Comparison of ENCODE assay signal across 20 cellular contexts in the genomic region with DNA sequence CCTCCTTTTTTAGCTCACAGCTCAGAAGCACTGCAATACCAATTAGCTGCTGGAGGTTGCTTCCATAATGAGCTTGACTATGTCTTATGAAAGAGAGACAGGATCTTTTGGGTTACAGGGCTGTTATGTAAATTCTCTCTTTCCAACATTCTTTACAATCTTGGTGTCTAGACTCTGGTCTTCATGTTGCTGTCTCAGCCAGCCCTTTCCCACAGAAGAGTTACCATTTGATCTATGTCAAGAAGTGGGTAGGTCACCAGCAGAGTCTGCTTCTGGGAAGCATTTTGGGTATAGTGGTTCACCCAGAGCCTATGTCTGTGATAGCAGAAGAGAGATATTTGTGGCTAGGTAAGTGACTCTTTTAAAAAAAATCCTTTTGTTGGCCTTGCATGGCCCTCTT.
"Had no signal": no experiment of that assay in that cellular context is flagged by ENCODE, and none has a peak within 500 bp of the region (broad histone marks: within the 10 kb centered on the region; RNA-seq: fewer than 3 reads in every experiment).

No MANE protein-coding gene starts in this region.

- ATAC-seq: activated CD4-positive, alpha-beta T cell treated with anti-CD3 and anti-CD28 coated beads for 36 hours; activated CD8-positive, alpha-beta T cell treated with anti-CD3 and anti-CD28 coated beads for 36 hours; left colon; lower lobe of right lung had no signal

- H3K27me3 ChIP-seq: esophagus muscularis mucosa, hepatocyte, thyroid gland had no signal

- H3K27ac Mint-ChIP-seq: activated CD4-positive, alpha-beta T cell treated with anti-CD3 and anti-CD28 coated beads for 36 hours; activated CD8-positive, alpha-beta T cell treated with anti-CD3 and anti-CD28 coated beads for 36 hours; activated naive CD8-positive, alpha-beta T cell treated with anti-CD3 and anti-CD28 coated beads, Interleukin-2, amount 10 ng/mL, durations not matched to agents 7 days and 5 days; activated T-helper 2 cell treated with anti-CD3 and anti-CD28 coated beads, Interferon-gamma antibody, Interleukin-2, Interleukin-4, amounts not matched to agents 10 μg/mL and 5 μg/mL and 100 μg/mL, durations not matched to agents 14 hours and 24 hours and 36 hours; mesothelial cell of epicardium had no signal

- H3K4me1 Mint-ChIP-seq: activated CD4-positive, alpha-beta T cell treated with anti-CD3 and anti-CD28 coated beads for 36 hours; activated naive CD8-positive, alpha-beta T cell treated with anti-CD3 and anti-CD28 coated beads, Interleukin-2, amount 10 ng/mL, durations not matched to agents 7 days and 5 days had no signal

- DNase-seq: activated CD4-positive, alpha-beta T cell treated with anti-CD3 and anti-CD28 coated beads for 36 hours; activated CD8-positive, alpha-beta T cell treated with anti-CD3 and anti-CD28 coated beads for 36 hours; activated naive CD4-positive, alpha-beta T cell treated with Interleukin-2 at 50 U/mL for 16 hours; activated naive CD8-positive, alpha-beta T cell treated with anti-CD3 and anti-CD28 coated beads, Interleukin-2, amount 10 ng/mL, durations not matched to agents 7 days and 5 days; activated T-cell treated with anti-CD3 and anti-CD28 coated beads, Interleukin-2, amount 50 U/mL, for 1 hour; dermis blood vessel endothelial cell; effector memory CD4-positive, alpha-beta T cell; left colon; lower lobe of right lung; nucleus accumbens; stimulated activated CD4-positive, alpha-beta T cell treated with anti-CD3 and anti-CD28 coated beads, Interleukin-12 subunit alpha, Interleukin-12 subunit beta, amount 100 ng/mL, for 4 hours; stimulated activated CD4-positive, alpha-beta T cell treated with anti-CD3 and anti-CD28 coated beads, Interleukin-1b, Interleukin-23, amount 100 ng/mL, for 48 hours; stimulated activated CD8-positive, alpha-beta memory T cell treated with anti-CD3 and anti-CD28 coated beads, Interleukin-4, amount 100 ng/mL, for 48 hours; stimulated activated naive CD4-positive, alpha-beta T cell; thyroid gland had no signal

- H3K4me3 Mint-ChIP-seq: activated CD4-positive, alpha-beta T cell treated with anti-CD3 and anti-CD28 coated beads for 36 hours; activated CD8-positive, alpha-beta T cell treated with anti-CD3 and anti-CD28 coated beads for 36 hours; activated naive CD8-positive, alpha-beta T cell treated with anti-CD3 and anti-CD28 coated beads, Interleukin-2, amount 10 ng/mL, durations not matched to agents 7 days and 5 days; mesothelial cell of epicardium; nephron had no signal

- H3K4me1 ChIP-seq: esophagus muscularis mucosa, lower lobe of right lung, thyroid gland had no signal

- H3K36me3 Mint-ChIP-seq: activated naive CD8-positive, alpha-beta T cell treated with anti-CD3 and anti-CD28 coated beads, Interleukin-2, amount 10 ng/mL, durations not matched to agents 7 days and 5 days had no signal

- H3K79me2 ChIP-seq: hepatocyte had no signal

- H2AFZ ChIP-seq: hepatocyte had no signal

- H3K27ac ChIP-seq: esophagus muscularis mucosa, hepatocyte, lower lobe of right lung, thyroid gland had no signal

- H3K4me2 ChIP-seq: hepatocyte had no signal

- H3K9me3 ChIP-seq: esophagus muscularis mucosa, lower lobe of right lung, thyroid gland had no signal

- H3K36me3 ChIP-seq: esophagus muscularis mucosa, lower lobe of right lung, thyroid gland had no signal

- H3K27me3 Mint-ChIP-seq: activated CD8-positive, alpha-beta T cell treated with anti-CD3 and anti-CD28 coated beads for 36 hours had no signal

- H3K4me3 ChIP-seq: esophagus muscularis mucosa, hepatocyte, lower lobe of right lung, thyroid gland had no signal
